In the genomic region with DNA sequence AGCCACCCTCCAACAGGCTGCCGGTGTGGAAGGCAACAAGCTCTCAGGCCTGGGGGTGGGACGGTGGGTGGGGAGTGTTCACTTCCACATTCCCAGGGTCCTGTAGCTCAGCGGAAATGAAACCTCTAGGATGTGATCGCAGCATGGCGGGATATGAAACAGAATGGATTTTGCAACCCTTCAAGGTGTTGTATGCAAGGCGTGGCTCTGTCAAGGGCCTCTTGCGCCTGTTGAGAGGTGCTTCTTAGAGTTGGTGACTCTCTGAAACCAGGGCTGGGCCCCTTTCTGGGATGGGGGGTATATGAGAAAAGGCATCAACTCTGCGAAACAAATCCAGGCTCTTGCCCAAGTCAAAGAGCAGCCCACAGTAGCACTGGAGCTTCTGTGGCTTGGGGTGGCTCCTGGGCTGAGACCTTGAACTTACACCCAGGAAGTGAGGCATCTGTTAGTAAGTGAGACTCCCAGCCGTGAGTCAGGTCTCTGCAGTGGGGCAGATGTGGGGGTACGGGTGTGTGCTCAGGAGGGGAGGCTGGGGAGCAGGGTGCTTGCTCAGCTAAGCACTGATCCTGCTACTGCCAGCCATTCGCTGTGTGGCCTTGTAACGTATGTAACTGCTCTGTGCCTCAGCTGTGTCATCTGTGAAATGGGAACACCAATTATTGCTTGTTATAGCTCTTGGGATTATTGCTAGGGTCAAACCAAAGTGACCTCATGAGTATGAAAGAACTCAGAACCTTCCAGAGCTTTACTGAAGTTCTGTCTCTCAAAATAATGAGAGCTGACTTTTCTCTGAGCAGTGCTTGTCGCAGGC, we compare ENCODE assay signal across 13 cellular contexts. TPM values are rescaled to one million over a fixed set of nuclear protein-coding genes. Genes with fewer than 3 reads are reported as not detected.
DNase-seq lines count a peak whose midpoint lies in the region; ATAC-seq and TF ChIP-seq lines count a peak whose summit lies in the region.
"Had no signal": no experiment of that assay in that cellular context is flagged by ENCODE, and none has a peak within 500 bp of the region (broad histone marks: within the 10 kb centered on the region; RNA-seq: fewer than 3 reads in every experiment).

No MANE protein-coding gene starts in this region.

- ATAC-seq in RWPE2 (ENCODE audit: low read depth) (peak; percentile 26), HG02623 (IDR thresholded peaks at IDR 0.05; ENCODE audit: unreplicated experiment) (no peak), GM18511 (IDR thresholded peaks at IDR 0.05; ENCODE audit: unreplicated experiment) (no peak)

- TF ChIP-seq CTCF in left ventricle myocardium inferior (IDR thresholded peaks at IDR 0.05; ENCODE audit: borderline replicate concordance) (no peak), RWPE2 (IDR thresholded peaks at IDR 0.05; ENCODE audit: poor library complexity, severe bottlenecking) (no peak), vagina (IDR thresholded peaks at IDR 0.05) (no peak), GM10266 (IDR thresholded peaks at IDR 0.05; ENCODE audit: control insufficient read depth, insufficient read depth, low read depth, missing control alignments) (no peak)

- no peaks in the 10 kb centered on the region for H3K27me3 ChIP-seq in left ventricle myocardium inferior (ENCODE audit: low read depth)
- no peaks in the 10 kb centered on the region for H3K27me3 ChIP-seq in RWPE2 (ENCODE audit: insufficient read depth, poor library complexity, severe bottlenecking)
- no peaks in the 10 kb centered on the region for H3K27me3 ChIP-seq in vagina
- H3K27me3 ChIP-seq: spleen, tibial nerve had no signal

- no peaks in the 10 kb centered on the region for H3K9me3 ChIP-seq in left ventricle myocardium inferior (replicated peaks)
- H3K9me3 ChIP-seq in RWPE2 (ENCODE audit: severe bottlenecking), result no peaks in the 10 kb centered on the region
- no peaks in the 10 kb centered on the region for H3K9me3 ChIP-seq in vagina
- H3K9me3 ChIP-seq: spleen, tibial nerve had no signal

- H3K4me1 ChIP-seq in left ventricle myocardium inferior, result peaks cover 72% of the 10 kb centered on the region
- peaks cover 64% of the 10 kb centered on the region for H3K4me1 ChIP-seq in RWPE2 (ENCODE audit: insufficient read depth, poor library complexity, severe bottlenecking)
- peaks cover 60% of the 10 kb centered on the region for H3K4me1 ChIP-seq in vagina

- DNase-seq in left ventricle myocardium inferior, result no peak
- DNase-seq in cardiac septum (ENCODE audit: low spot score), result no peak
- DNase-seq in RWPE2 (ENCODE audit: low spot score), result no peak
- peak; percentile 26 for DNase-seq in iris pigment epithelial cell (ENCODE audit: low read depth)
- no peak for DNase-seq in vagina (ENCODE audit: extremely low spot score in 2 of 2)
- no peak for DNase-seq in GM10266 (ENCODE audit: extremely low spot score)
- DNase-seq: amniotic stem cell, NCI-H2081 treated with DMSO at 0.1 percent for 48 hours, spleen had no signal

- H3K36me3 ChIP-seq in left ventricle myocardium inferior (no peaks in the 10 kb centered on the region), RWPE2 (ENCODE audit: low read depth) (peaks cover 22% of the 10 kb centered on the region), vagina (no peaks in the 10 kb centered on the region)
- H3K36me3 ChIP-seq: spleen had no signal

- no peak for TF ChIP-seq POLR2A in vagina (IDR thresholded peaks at IDR 0.05)

- H3K4me3 ChIP-seq in left ventricle myocardium inferior (no peak overlapping the region), RWPE2 (ENCODE audit: severe bottlenecking) (no peak overlapping the region), vagina (no peak overlapping the region)
- H3K4me3 ChIP-seq: coronary artery, spleen, tibial nerve had no signal

- H3K27ac ChIP-seq in left ventricle myocardium inferior (replicated peaks) (peak overlapping the region; percentile 61), RWPE2 (ENCODE audit: poor library complexity, severe bottlenecking) (peak overlapping the region; percentile 95), vagina (peak overlapping the region; percentile 70)
- H3K27ac ChIP-seq: tibial nerve had no signal

- intact Hi-C loops in left ventricle myocardium inferior (cut with micrococcal nuclease) (no loop called here), cardiac septum (cut with DNase I) (no loop called here), vagina (cut with DNase I) (no loop called here)

RNA-seq across cellular contexts. Expression of gene NECTIN1, which starts 28.3 kb away (rescaled TPM):
- total RNA-seq in left ventricle myocardium inferior, result 22.9 TPM
- total RNA-seq in cardiac septum, result 10.4 TPM
- total RNA-seq in vagina, result 58.2 TPM
